13 cellular contexts compared by ENCODE assay signal in genomic region chr1:115655307-115655664, GRCh38. TPM values are rescaled to one million over a fixed set of nuclear protein-coding genes. Genes with fewer than 3 reads are reported as not detected.
DNase-seq lines count a peak whose midpoint lies in the region; ATAC-seq, FAIRE-seq and TF ChIP-seq lines count a peak whose summit lies in the region.
"Had no signal": no experiment of that assay in that cellular context is flagged by ENCODE, and none has a peak within 500 bp of the region (broad histone marks: within the 10 kb centered on the region; RNA-seq: fewer than 3 reads in every experiment).

No MANE protein-coding gene starts in this region.

- peaks cover 32% of the 10 kb centered on the region for H3K4me1 Mint-ChIP-seq in activated T-helper 1 cell treated with anti-CD3 and anti-CD28 coated beads, Interleukin-12 subunit alpha, Interleukin-12 subunit beta, Interleukin-2, Interleukin-4 antibody, amounts not matched to agents 30 ng/mL and 10 ng/mL and 1 ng/mL, durations not matched to agents 14 hours and 24 hours and 36 hours (ENCODE audit: low read depth)
- peaks cover 35% of the 10 kb centered on the region for H3K4me1 Mint-ChIP-seq in osteocyte (ENCODE audit: unreplicated experiment)

- no peaks in the 10 kb centered on the region for H3K9me3 Mint-ChIP-seq in activated T-helper 1 cell treated with anti-CD3 and anti-CD28 coated beads, Interleukin-12 subunit alpha, Interleukin-12 subunit beta, Interleukin-2, Interleukin-4 antibody, amounts not matched to agents 30 ng/mL and 10 ng/mL and 1 ng/mL, durations not matched to agents 14 hours and 24 hours and 36 hours
- no peaks in the 10 kb centered on the region for H3K9me3 Mint-ChIP-seq in osteocyte (ENCODE audit: unreplicated experiment)
- H3K9me3 Mint-ChIP-seq: activated naive CD4-positive, alpha-beta T cell treated with anti-CD3 and anti-CD28 coated beads, Interleukin-2, amount 50 U/mL, for 72 hours had no signal

- no peaks in the 10 kb centered on the region for H3K9me1 ChIP-seq in keratinocyte (ENCODE audit: control insufficient read depth, extremely low read depth, insufficient read depth, low read length)

- no peaks in the 10 kb centered on the region for H3K27me3 ChIP-seq in BLaER1
- H3K27me3 ChIP-seq in HUES6 (ENCODE audit: control insufficient read depth, insufficient read depth, low read length) = no peaks in the 10 kb centered on the region
- no peaks in the 10 kb centered on the region for H3K27me3 ChIP-seq in keratinocyte (ENCODE audit: control insufficient read depth, extremely low read depth, insufficient read depth, low read length)
- H3K27me3 ChIP-seq: upper lobe of right lung had no signal

- peaks cover 34% of the 10 kb centered on the region for H3K36me3 Mint-ChIP-seq in activated T-helper 1 cell treated with anti-CD3 and anti-CD28 coated beads, Interleukin-12 subunit alpha, Interleukin-12 subunit beta, Interleukin-2, Interleukin-4 antibody, amounts not matched to agents 30 ng/mL and 10 ng/mL and 1 ng/mL, durations not matched to agents 14 hours and 24 hours and 36 hours (ENCODE audit: low read depth)
- peaks cover 24% of the 10 kb centered on the region for H3K36me3 Mint-ChIP-seq in osteocyte (ENCODE audit: unreplicated experiment)
- H3K36me3 Mint-ChIP-seq: activated naive CD4-positive, alpha-beta T cell treated with anti-CD3 and anti-CD28 coated beads, Interleukin-2, amount 50 U/mL, for 72 hours had no signal

- H3K9ac ChIP-seq in BLaER1 (peak overlapping the region; percentile 49; the same call in 1 of the 2 replicates), HUES6 (ENCODE audit: low read length) (peak overlapping the region; percentile 11), keratinocyte (ENCODE audit: control insufficient read depth, extremely low read depth, insufficient read depth, low read length) (peak overlapping the region; percentile 81)

- ATAC-seq in GM21360 (IDR thresholded peaks at IDR 0.05; ENCODE audit: unreplicated experiment) = no peak
- ATAC-seq: activated naive CD4-positive, alpha-beta T cell treated with anti-CD3 and anti-CD28 coated beads, Interleukin-2, amount 50 U/mL, for 72 hours; sciatic nerve had no signal

- intact Hi-C loops in activated T-helper 1 cell treated with anti-CD3 and anti-CD28 coated beads, Interleukin-12 subunit alpha, Interleukin-12 subunit beta, Interleukin-2, Interleukin-4 antibody, amounts not matched to agents 30 ng/mL and 10 ng/mL and 1 ng/mL, durations not matched to agents 14 hours and 24 hours and 36 hours (cut with micrococcal nuclease) = no loop called here
- intact Hi-C loops in posterior vena cava (cut with DNase I) = no loop called here

- H3K9me3 ChIP-seq in BLaER1 = peaks cover 9% of the 10 kb centered on the region
- no peaks in the 10 kb centered on the region for H3K9me3 ChIP-seq in HUES6 (ENCODE audit: control insufficient read depth, insufficient read depth, low read depth, low read length)
- H3K9me3 ChIP-seq in keratinocyte (ENCODE audit: control insufficient read depth, low read depth, low read length) = no peaks in the 10 kb centered on the region
- H3K9me3 ChIP-seq: upper lobe of right lung had no signal

- DNase-seq in activated T-helper 1 cell treated with anti-CD3 and anti-CD28 coated beads, Interleukin-12 subunit alpha, Interleukin-12 subunit beta, Interleukin-2, Interleukin-4 antibody, amounts not matched to agents 30 ng/mL and 10 ng/mL and 1 ng/mL, durations not matched to agents 14 hours and 24 hours and 36 hours (ENCODE audit: low spot score) = no peak
- DNase-seq in keratinocyte (ENCODE audit: low read depth, low spot score) (peak; percentile 75), osteocyte (ENCODE audit: extremely low spot score, unreplicated experiment) (no peak), posterior vena cava (ENCODE audit: low spot score) (no peak), A172 (ENCODE audit: low spot score) (no peak)
- DNase-seq: activated CD4-positive, alpha-beta T cell treated with anti-CD3 and anti-CD28 coated beads, Interleukin-2, amount 50 U/mL, for 4 hours; effector memory CD4-positive, alpha-beta T cell; upper lobe of right lung had no signal

- peaks cover 39% of the 10 kb centered on the region for H3K79me2 ChIP-seq in keratinocyte (ENCODE audit: control insufficient read depth, insufficient read depth, low read length)

- FAIRE-seq in keratinocyte (lab: Jason Lieb, UNC) = peak; percentile 87

- H3K4me3 ChIP-seq in BLaER1 (no peak overlapping the region), HUES6 (ENCODE audit: low read depth, low read length) (no peak overlapping the region), keratinocyte (ENCODE audit: control insufficient read depth in 2 of 3, extremely low read depth in 1 of 3, insufficient read depth in 2 of 3, low read depth in 1 of 3, low read length in 3 of 3) (peak overlapping the region in 2 of 3 experiments; percentile 58)
- H3K4me3 ChIP-seq: upper lobe of right lung had no signal

- H3K36me3 ChIP-seq in BLaER1 = peaks cover 58% of the 10 kb centered on the region
- peaks cover 52% of the 10 kb centered on the region for H3K36me3 ChIP-seq in HUES6 (ENCODE audit: control insufficient read depth, insufficient read depth, low read length)
- peaks cover 20 to 33% of the 10 kb centered on the region in 2 experiments for H3K36me3 ChIP-seq in keratinocyte (ENCODE audit: control insufficient read depth in 2 of 2, extremely low read depth in 1 of 2, insufficient read depth in 2 of 2, low read length in 2 of 2)
- H3K36me3 ChIP-seq: upper lobe of right lung had no signal

- peaks cover 54% of the 10 kb centered on the region for H3K4me1 ChIP-seq in BLaER1
- peaks cover 44% of the 10 kb centered on the region for H3K4me1 ChIP-seq in HUES6 (ENCODE audit: control insufficient read depth, insufficient read depth, low read length)
- peaks cover 27% of the 10 kb centered on the region for H3K4me1 ChIP-seq in keratinocyte (ENCODE audit: control insufficient read depth, extremely low read depth, insufficient read depth, low read length)

- peak overlapping the region; percentile 57 for H2AFZ ChIP-seq in keratinocyte (ENCODE audit: control insufficient read depth, low read length)

- H3K27ac Mint-ChIP-seq in activated T-helper 1 cell treated with anti-CD3 and anti-CD28 coated beads, Interleukin-12 subunit alpha, Interleukin-12 subunit beta, Interleukin-2, Interleukin-4 antibody, amounts not matched to agents 30 ng/mL and 10 ng/mL and 1 ng/mL, durations not matched to agents 14 hours and 24 hours and 36 hours = peak overlapping the region; percentile 9
- no peak overlapping the region for H3K27ac Mint-ChIP-seq in osteocyte (ENCODE audit: unreplicated experiment)
- H3K27ac Mint-ChIP-seq: activated naive CD4-positive, alpha-beta T cell treated with anti-CD3 and anti-CD28 coated beads, Interleukin-2, amount 50 U/mL, for 72 hours had no signal

- dilution Hi-C loops in keratinocyte (cut with MboI; ENCODE audit: extremely low pct_ligation_motif_present, low sequenced_read_pairs) = no loop called here

- H3K27me3 Mint-ChIP-seq in activated T-helper 1 cell treated with anti-CD3 and anti-CD28 coated beads, Interleukin-12 subunit alpha, Interleukin-12 subunit beta, Interleukin-2, Interleukin-4 antibody, amounts not matched to agents 30 ng/mL and 10 ng/mL and 1 ng/mL, durations not matched to agents 14 hours and 24 hours and 36 hours (ENCODE audit: insufficient read depth) = peaks cover 1% of the 10 kb centered on the region
- H3K27me3 Mint-ChIP-seq in osteocyte (ENCODE audit: unreplicated experiment) = no peaks in the 10 kb centered on the region

- H4K20me1 ChIP-seq in BLaER1 = no peaks in the 10 kb centered on the region
- H4K20me1 ChIP-seq in keratinocyte (ENCODE audit: control insufficient read depth, extremely low read depth, insufficient read depth, low read length) = no peaks in the 10 kb centered on the region

- TF ChIP-seq CTCF in keratinocyte (optimal IDR thresholded peaks at IDR 0.05 in 1 of 3, IDR thresholded peaks at IDR 0.05 in 1 of 3, conservative IDR thresholded peaks at IDR 0.05 in 1 of 3; ENCODE audit: extremely low read depth in 1 of 3, insufficient read depth in 2 of 3, low read length in 3 of 3) = no peak
- no peak for TF ChIP-seq CTCF in osteocyte (IDR thresholded peaks at IDR 0.05)

- H3K4me3 Mint-ChIP-seq in activated T-helper 1 cell treated with anti-CD3 and anti-CD28 coated beads, Interleukin-12 subunit alpha, Interleukin-12 subunit beta, Interleukin-2, Interleukin-4 antibody, amounts not matched to agents 30 ng/mL and 10 ng/mL and 1 ng/mL, durations not matched to agents 14 hours and 24 hours and 36 hours = no peak overlapping the region
- H3K4me3 Mint-ChIP-seq in osteocyte (ENCODE audit: unreplicated experiment) = no peak overlapping the region

- peak overlapping the region; percentile 72 for H3K27ac ChIP-seq in BLaER1
- no peak overlapping the region for H3K27ac ChIP-seq in HUES6 (ENCODE audit: low read depth, low read length)
- peak overlapping the region; percentile 89 for H3K27ac ChIP-seq in keratinocyte (ENCODE audit: control insufficient read depth, insufficient read depth, low read length)
- H3K27ac ChIP-seq: upper lobe of right lung had no signal

- H3K4me2 ChIP-seq in BLaER1 = peak overlapping the region; percentile 79
- H3K4me2 ChIP-seq in keratinocyte (ENCODE audit: control insufficient read depth, extremely low read depth, insufficient read depth, low read depth, low read length) = peak overlapping the region; percentile 90

RNA-seq across cellular contexts. Expression of gene VANGL1, which starts 13.5 kb away (rescaled TPM):
- total RNA-seq in activated T-helper 1 cell treated with anti-CD3 and anti-CD28 coated beads, Interleukin-12 subunit alpha, Interleukin-12 subunit beta, Interleukin-2, Interleukin-4 antibody, amounts not matched to agents 30 ng/mL and 10 ng/mL and 1 ng/mL, durations not matched to agents 14 hours and 24 hours and 36 hours = 9.9 TPM in 2 replicates
- 22.4 to 25.0 TPM (median 23.1 TPM) in 3 replicates for polyA plus RNA-seq in keratinocyte
- polyA plus RNA-seq in keratinocyte (2011; ENCODE audit: low read depth) = 21.7 TPM
- 11.0 and 14.0 TPM in 2 replicates for polyA plus RNA-seq in keratinocyte (2011; cell fraction: cytosol; rRNA removed)
- polyA plus RNA-seq in keratinocyte (2011; cell fraction: nucleus; rRNA removed) = 31.6 and 34.8 TPM in 2 replicates
- polyA plus RNA-seq in keratinocyte (2012; ENCODE audit: low replicate concordance) = 9.3 and 24.1 TPM in 2 replicates
- polyA minus RNA-seq in keratinocyte = 36.4 to 62.2 TPM (median 39.0 TPM) in 3 replicates
- 8.8 TPM for polyA minus RNA-seq in keratinocyte (2011; cell fraction: cytosol; rRNA and poly(A)+ RNA removed)
- 26.9 and 64.1 TPM in 2 replicates for polyA minus RNA-seq in keratinocyte (2011; cell fraction: nucleus; rRNA and poly(A)+ RNA removed)
- 16.2 and 16.7 TPM in 2 replicates for total RNA-seq in osteocyte
- total RNA-seq in posterior vena cava = 10 to 100 TPM; 13.5 to 16.3 TPM
- 21.9 and 29.9 TPM in 2 replicates for total RNA-seq in A172 (2014; rRNA removed; shearing (Covaris generic))

Comparison
In these comparisons a context has a peak if more than half of its experiments do, and no peak if none do; other contexts are left out.
1. H3K4me3 ChIP-seq: peak in keratinocyte (2 of 3); none in BLaER1 (single experiment) and HUES6 (single experiment).
2. H3K9ac ChIP-seq: peak in every context shown above with its lines; median percentile 81 in keratinocyte; 49 in BLaER1; 11 in HUES6.